Comparison of ENCODE assay signal across 22 cellular contexts in the genomic region with DNA sequence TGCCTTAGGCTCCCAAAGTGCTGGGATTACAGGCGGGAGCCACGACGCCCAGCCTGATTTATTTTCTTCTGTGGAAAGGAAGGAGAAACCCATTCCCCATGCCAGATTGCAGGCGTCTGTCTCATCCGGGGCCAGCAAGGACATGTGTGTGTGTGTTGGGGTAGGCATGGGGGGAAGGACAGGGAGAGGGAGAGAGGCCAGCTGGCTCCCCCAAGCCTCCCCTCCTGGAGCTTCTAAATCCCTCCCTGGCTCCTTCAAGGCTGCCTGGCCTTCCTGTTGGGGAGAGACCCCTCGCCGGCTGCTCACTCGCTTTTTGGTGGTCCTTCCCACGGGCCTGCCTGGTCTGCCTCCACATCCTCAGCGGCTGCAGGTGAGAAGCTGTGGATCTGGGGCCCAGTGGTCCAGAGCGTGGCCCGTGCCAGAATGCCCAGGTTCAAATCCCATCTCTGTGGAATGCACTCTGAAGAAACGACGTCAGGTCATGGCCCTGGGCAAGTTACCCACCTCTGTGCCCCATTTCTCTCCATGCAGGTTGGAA. TPM values are rescaled to one million over a fixed set of nuclear protein-coding genes. Genes with fewer than 3 reads are reported as not detected.
"Had no signal": no experiment of that assay in that cellular context is flagged by ENCODE, and none has a peak within 500 bp of the region (broad histone marks: within the 10 kb centered on the region; RNA-seq: fewer than 3 reads in every experiment).

No MANE protein-coding gene starts in this region.

- H3K27me3 ChIP-seq: adrenal gland, body of pancreas, left lung, suprapubic skin, tibial artery, upper lobe of right lung had no signal

- H3K27ac ChIP-seq: adrenal gland, body of pancreas, left lung, suprapubic skin, tibial artery, upper lobe of right lung, VCaP had no signal

- ATAC-seq: activated CD4-positive, CD25-positive, alpha-beta regulatory T cell treated with anti-CD3 and anti-CD28 coated beads, Interleukin-2, amount 50 U/mL, for 24 hours; body of pancreas; left lung; upper lobe of right lung had no signal

- H3K27ac Mint-ChIP-seq: activated CD4-positive, alpha-beta memory T cell treated with anti-CD3 and anti-CD28 coated beads, Interleukin-2, amount 10 ng/mL, durations not matched to agents 7 days and 5 days; activated CD4-positive, alpha-beta T cell treated with anti-CD3 and anti-CD28 coated beads, Interleukin-2, amount 10 ng/mL, durations not matched to agents 24 days and 14 days; activated naive CD4-positive, alpha-beta T cell treated with anti-CD3 and anti-CD28 coated beads for 36 hours; activated naive CD8-positive, alpha-beta T cell treated with anti-CD3 and anti-CD28 coated beads for 36 hours; nephron; T-helper 1 cell treated with Interleukin-12 subunit alpha and Interleukin-12 subunit beta and Interleukin-4 antibody, amounts not matched to agents 30 μg/mL and 1 μg/mL, for 36 hours had no signal

- H3K4me3 ChIP-seq: adrenal gland, body of pancreas, left lung, lung, suprapubic skin, tibial artery, upper lobe of right lung had no signal

- H3K4me3 Mint-ChIP-seq: activated CD4-positive, alpha-beta memory T cell treated with anti-CD3 and anti-CD28 coated beads, Interleukin-2, amount 10 ng/mL, durations not matched to agents 7 days and 5 days; activated CD4-positive, alpha-beta T cell treated with anti-CD3 and anti-CD28 coated beads, Interleukin-2, amount 10 ng/mL, durations not matched to agents 24 days and 14 days; activated naive CD4-positive, alpha-beta T cell treated with anti-CD3 and anti-CD28 coated beads for 36 hours; activated naive CD8-positive, alpha-beta T cell treated with anti-CD3 and anti-CD28 coated beads for 36 hours; nephron; T-helper 1 cell treated with Interleukin-12 subunit alpha and Interleukin-12 subunit beta and Interleukin-4 antibody, amounts not matched to agents 30 μg/mL and 1 μg/mL, for 36 hours had no signal

- H3K36me3 Mint-ChIP-seq: activated naive CD8-positive, alpha-beta T cell treated with anti-CD3 and anti-CD28 coated beads for 36 hours had no signal

- H3K36me3 ChIP-seq: adrenal gland, left lung, suprapubic skin, tibial artery, upper lobe of right lung had no signal

- H3K9me3 ChIP-seq: adrenal gland, body of pancreas, left lung, suprapubic skin, tibial artery, upper lobe of right lung had no signal

- H3K27me3 Mint-ChIP-seq: activated naive CD8-positive, alpha-beta T cell treated with anti-CD3 and anti-CD28 coated beads for 36 hours had no signal

- DNase-seq: activated CD4-positive, alpha-beta memory T cell treated with anti-CD3 and anti-CD28 coated beads, Interleukin-2, amount 10 ng/mL, durations not matched to agents 7 days and 5 days; activated CD4-positive, alpha-beta T cell treated with anti-CD3 and anti-CD28 coated beads, Interleukin-2, amount 10 ng/mL, durations not matched to agents 24 days and 14 days; activated effector memory CD4-positive, alpha-beta T cell treated with Interleukin-2 at 50 U/mL for 16 hours; activated naive CD4-positive, alpha-beta T cell treated with anti-CD3 and anti-CD28 coated beads for 36 hours; activated naive CD8-positive, alpha-beta T cell treated with anti-CD3 and anti-CD28 coated beads for 36 hours; body of pancreas; effector CD8-positive, alpha-beta T cell; mesendoderm; stimulated activated naive CD4-positive, alpha-beta T cell; SW 1271; T-helper 9 cell had no signal

- H3K9me3 Mint-ChIP-seq: activated CD4-positive, alpha-beta memory T cell treated with anti-CD3 and anti-CD28 coated beads, Interleukin-2, amount 10 ng/mL, durations not matched to agents 7 days and 5 days; activated CD4-positive, alpha-beta T cell treated with anti-CD3 and anti-CD28 coated beads, Interleukin-2, amount 10 ng/mL, durations not matched to agents 24 days and 14 days; activated naive CD4-positive, alpha-beta T cell treated with anti-CD3 and anti-CD28 coated beads for 36 hours; activated naive CD8-positive, alpha-beta T cell treated with anti-CD3 and anti-CD28 coated beads for 36 hours; T-helper 1 cell treated with Interleukin-12 subunit alpha and Interleukin-12 subunit beta and Interleukin-4 antibody, amounts not matched to agents 30 μg/mL and 1 μg/mL, for 36 hours had no signal

RNA-seq across cellular contexts. Expression of a gene that starts 18.1 kb away (rescaled TPM):
- total RNA-seq: activated CD4-positive, alpha-beta memory T cell treated with anti-CD3 and anti-CD28 coated beads, Interleukin-2, amount 10 ng/mL, durations not matched to agents 7 days and 5 days; activated CD4-positive, alpha-beta T cell treated with anti-CD3 and anti-CD28 coated beads, Interleukin-2, amount 10 ng/mL, durations not matched to agents 24 days and 14 days; activated naive CD4-positive, alpha-beta T cell treated with anti-CD3 and anti-CD28 coated beads for 36 hours; activated naive CD8-positive, alpha-beta T cell treated with anti-CD3 and anti-CD28 coated beads for 36 hours; body of pancreas; osteocyte; upper lobe of right lung had no signal
